Comparison of ENCODE assay signal across 1 cellular context in genomic region chr2:241818943-241819270, GRCh38.
TF ChIP-seq lines count a peak whose summit lies in the region.

No MANE protein-coding gene starts in this region.

TF ChIP-seq in HepG2, 621 proteins besides CTCF, POLR2A, EP300 and RAD21 (continued from another document and continues in another):
- peak; percentile 91 for TF ChIP-seq HINFP (CRISPR knock-in tag; IDR thresholded peaks at IDR 0.05; ENCODE audit: low read depth)
- TF ChIP-seq HOMEZ (CRISPR knock-in tag; IDR thresholded peaks at IDR 0.05; ENCODE audit: low read depth) = peak; percentile 86
- peak; percentile 32; the same call in 1 of the 2 replicates for TF ChIP-seq ZNF24 (IDR thresholded peaks at IDR 0.05)
- TF ChIP-seq ZBTB25 (CRISPR knock-in tag; IDR thresholded peaks at IDR 0.05) = peak; percentile 89; the same call in 1 of the 2 replicates
- no peak for TF ChIP-seq U2AF1 (optimal IDR thresholded peaks at IDR 0.05; ENCODE audit: low read depth, low read length)
- no peak for TF ChIP-seq ZNF180 (CRISPR knock-in tag; IDR thresholded peaks at IDR 0.05; ENCODE audit: borderline replicate concordance, low read depth)
- peak; percentile 64; the same call in 1 of the 2 replicates for TF ChIP-seq KDM1A (CRISPR knock-in tag; IDR thresholded peaks at IDR 0.05)
- TF ChIP-seq ZNF550 (CRISPR knock-in tag; IDR thresholded peaks at IDR 0.05; ENCODE audit: borderline replicate concordance) = no peak
- peak; percentile 86 for TF ChIP-seq ZNF605 (CRISPR knock-in tag; IDR thresholded peaks at IDR 0.05)
- no peak for TF ChIP-seq ZBTB42 (CRISPR knock-in tag; IDR thresholded peaks at IDR 0.05)
- TF ChIP-seq SRSF1 (optimal IDR thresholded peaks at IDR 0.05; ENCODE audit: low read depth, low read length) = no peak
- no peak for TF ChIP-seq ZUFSP (CRISPR knock-in tag; IDR thresholded peaks at IDR 0.05; ENCODE audit: borderline replicate concordance)
- peak; percentile 86; the same call in 1 of the 2 replicates for TF ChIP-seq IRF9 (CRISPR knock-in tag; IDR thresholded peaks at IDR 0.05; ENCODE audit: borderline replicate concordance)
- peak; percentile 85 for TF ChIP-seq ZNF121 (CRISPR knock-in tag; IDR thresholded peaks at IDR 0.05)
- peak; percentile 99 for TF ChIP-seq MAX (IDR thresholded peaks at IDR 0.05)
- no peak for TF ChIP-seq MBNL3 (CRISPR knock-in tag; conservative IDR thresholded peaks at IDR 0.05)
- peak; percentile 82 for TF ChIP-seq ZNF510 (CRISPR knock-in tag; IDR thresholded peaks at IDR 0.05; ENCODE audit: low read depth)
- TF ChIP-seq THAP8 (CRISPR knock-in tag; IDR thresholded peaks at IDR 0.05; ENCODE audit: borderline replicate concordance) = peak; percentile 93
- TF ChIP-seq ZBTB49 (CRISPR knock-in tag; IDR thresholded peaks at IDR 0.05; ENCODE audit: borderline replicate concordance) = no peak
- TF ChIP-seq ZSCAN25 (CRISPR knock-in tag; IDR thresholded peaks at IDR 0.05) = 0 out of 2 replicates have a peak, but pooled peaks have one; percentile 49
- no peak for TF ChIP-seq ZBTB34 (CRISPR knock-in tag; IDR thresholded peaks at IDR 0.05)
- TF ChIP-seq HNF1A (IDR thresholded peaks at IDR 0.05; ENCODE audit: low read depth) = peak; percentile 93
- TF ChIP-seq HNF1A (CRISPR knock-in tag; IDR thresholded peaks at IDR 0.05; ENCODE audit: borderline replicate concordance) = peak; percentile 98
- no peak for TF ChIP-seq ZNF205 (CRISPR knock-in tag; IDR thresholded peaks at IDR 0.05)
- TF ChIP-seq GABPA (IDR thresholded peaks at IDR 0.05; ENCODE audit: low read depth, low read length) = no peak
- TF ChIP-seq GABPA (CRISPR knock-in tag; IDR thresholded peaks at IDR 0.05; ENCODE audit: low read depth) = peak; percentile 75
- no peak for TF ChIP-seq SMARCE1 (IDR thresholded peaks at IDR 0.05; ENCODE audit: borderline replicate concordance)
- TF ChIP-seq KDM4B (CRISPR knock-in tag; IDR thresholded peaks at IDR 0.05) = peak; percentile 67; the same call in 1 of the 2 replicates
- no peak for TF ChIP-seq SUZ12 (IDR thresholded peaks at IDR 0.05; ENCODE audit: low read depth, low read length)
- peak; percentile 84; the same call in 1 of the 2 replicates for TF ChIP-seq ZFP1 (CRISPR knock-in tag; IDR thresholded peaks at IDR 0.05)
- TF ChIP-seq ZNF574 (CRISPR knock-in tag; IDR thresholded peaks at IDR 0.05) = peak; percentile 71
- 0 out of 2 replicates have a peak, but pooled peaks have one; percentile 76 for TF ChIP-seq ZNF879 (CRISPR knock-in tag; IDR thresholded peaks at IDR 0.05)
- peak; percentile 49; the same call in 1 of the 2 replicates for TF ChIP-seq ZNF12 (CRISPR knock-in tag; IDR thresholded peaks at IDR 0.05)
- peak; percentile 94 for TF ChIP-seq ZNF350 (CRISPR knock-in tag; IDR thresholded peaks at IDR 0.05; ENCODE audit: borderline replicate concordance, low read depth)
- TF ChIP-seq SALL2 (CRISPR knock-in tag; IDR thresholded peaks at IDR 0.05) = peak; percentile 74; the same call in 1 of the 2 replicates
- no peak for TF ChIP-seq STAT5B (CRISPR knock-in tag; IDR thresholded peaks at IDR 0.05)
- TF ChIP-seq ETS1 (CRISPR knock-in tag; IDR thresholded peaks at IDR 0.05) = no peak
